8 cellular contexts compared by ENCODE assay signal in genomic region chr1:156660752-156661112, GRCh38. TPM values are rescaled to one million over a fixed set of nuclear protein-coding genes. Genes with fewer than 3 reads are reported as not detected.
DNase-seq lines count a peak whose midpoint lies in the region; ATAC-seq and TF ChIP-seq lines count a peak whose summit lies in the region.

No MANE protein-coding gene starts in this region.

- H3K4me1 ChIP-seq in adrenal gland (replicated peaks in 1 of 2) = peaks cover 42 to 78% of the 10 kb centered on the region in 2 donors
- H3K4me1 ChIP-seq in lung (ENCODE audit: control insufficient read depth in 2 of 2, insufficient read depth in 2 of 2, low read length in 2 of 2) = peaks cover 32 to 38% of the 10 kb centered on the region in 2 donors
- H3K4me1 ChIP-seq in upper lobe of left lung = peaks cover 78 to 88% (median 82%) of the 10 kb centered on the region in 4 donors

- 42 to 81% (median 74%) methylated on average over 2 of the region's 2 CpGs for WGBS in adrenal gland, 4 donors
- 52 to 75% methylated on average over 2 of the region's 2 CpGs for WGBS in lung, 2 donors
- 65 to 70% methylated on average over 2 of the region's 2 CpGs for WGBS in upper lobe of left lung, 2 donors

- H3K4me3 ChIP-seq in adrenal gland (peak overlapping the region in 2 of 4 donors; percentile 25 to 53), lung (no peak overlapping the region), upper lobe of left lung (peak overlapping the region in 3 of 4 donors; percentile 12 to 22 (median 13))

- no peak for TF ChIP-seq POLR2A in adrenal gland (IDR thresholded peaks at IDR 0.05)
- no peak for TF ChIP-seq POLR2A in upper lobe of left lung (IDR thresholded peaks at IDR 0.05)

- H3K27ac ChIP-seq in adrenal gland (peak overlapping the region; percentile 42 to 93 (median 89)), lung (ENCODE audit: low read depth in 1 of 2, low read length in 1 of 2) (peak overlapping the region; percentile 72 to 82), upper lobe of left lung (peak overlapping the region; percentile 80 to 91 (median 83))

- ATAC-seq in lung (ENCODE audit: insufficient read depth, low FRiP score) (no peak), upper lobe of left lung (ENCODE audit: low FRiP score in 2 of 2) (no peak), GM18873 (IDR thresholded peaks at IDR 0.05; ENCODE audit: low FRiP score, unreplicated experiment) (no peak)

- peak overlapping the region; percentile 65 for H3K27ac Mint-ChIP-seq in activated naive CD4-positive, alpha-beta T cell treated with anti-CD3 and anti-CD28 coated beads for 36 hours

- peaks cover 24% of the 10 kb centered on the region for H3K27me3 Mint-ChIP-seq in activated naive CD4-positive, alpha-beta T cell treated with anti-CD3 and anti-CD28 coated beads for 36 hours (ENCODE audit: low read depth)

- DNase-seq in activated naive CD4-positive, alpha-beta T cell treated with anti-CD3 and anti-CD28 coated beads for 36 hours = no peak
- no peak for DNase-seq in activated naive CD4-positive, alpha-beta T cell treated with anti-CD3 and anti-CD28 coated beads, Interleukin-2, amount 50 U/mL, for 16 hours
- DNase-seq in adrenal gland (peak in 2 of 7 donors; percentile 19 to 27), lung (ENCODE audit: low spot score) (no peak), upper lobe of left lung (no peak), NCI-H2029 (lab: John Stamatoyannopoulos, UW) (no peak), NCI-H187 treated with DMSO at 0.1 percent for 48 hours (lab: John Stamatoyannopoulos, UW) (no peak)

- H3K9me3 Mint-ChIP-seq in activated naive CD4-positive, alpha-beta T cell treated with anti-CD3 and anti-CD28 coated beads for 36 hours = no peaks in the 10 kb centered on the region

- no peak for TF ChIP-seq CTCF in adrenal gland (IDR thresholded peaks at IDR 0.05)
- no peak for TF ChIP-seq CTCF in lung (IDR thresholded peaks at IDR 0.05; ENCODE audit: control extremely low read depth, extremely low read depth)
- no peak for TF ChIP-seq CTCF in upper lobe of left lung (IDR thresholded peaks at IDR 0.05)

- H3K4me3 Mint-ChIP-seq in activated naive CD4-positive, alpha-beta T cell treated with anti-CD3 and anti-CD28 coated beads for 36 hours = peak overlapping the region; percentile 83

- no peaks in the 10 kb centered on the region for H3K36me3 Mint-ChIP-seq in activated naive CD4-positive, alpha-beta T cell treated with anti-CD3 and anti-CD28 coated beads for 36 hours (ENCODE audit: low read depth)

- H3K27me3 ChIP-seq in adrenal gland = no peaks in the 10 kb centered on the region
- H3K27me3 ChIP-seq in lung (ENCODE audit: control insufficient read depth, insufficient read depth) = no peaks in the 10 kb centered on the region
- peaks cover 0 to 15% (median 2%) of the 10 kb centered on the region in 4 donors for H3K27me3 ChIP-seq in upper lobe of left lung

- no peaks in the 10 kb centered on the region for H3K36me3 ChIP-seq in adrenal gland (replicated peaks in 1 of 2)
- no peaks in the 10 kb centered on the region for H3K36me3 ChIP-seq in lung (ENCODE audit: control insufficient read depth in 2 of 2, insufficient read depth in 2 of 2, low read length in 2 of 2)
- no peaks in the 10 kb centered on the region for H3K36me3 ChIP-seq in upper lobe of left lung

- H3K4me1 Mint-ChIP-seq in activated naive CD4-positive, alpha-beta T cell treated with anti-CD3 and anti-CD28 coated beads for 36 hours (ENCODE audit: low read depth) = peaks cover 46% of the 10 kb centered on the region

- CTCF ChIA-PET in activated naive CD4-positive, alpha-beta T cell treated with anti-CD3 and anti-CD28 coated beads for 36 hours (lab: Charles Lee) = interaction anchor here (0.5 to 8.4 kb wide), 26 partner anchors 8 to 309 kb away, joined by 3 to 168 read pairs (median 4); partner anchors contain the start of genes BCAN, CRABP2, HAPLN2 and NAXE

- no peak for TF ChIP-seq EP300 in upper lobe of left lung (IDR thresholded peaks at IDR 0.05)

- no peaks in the 10 kb centered on the region for H3K9me3 ChIP-seq in adrenal gland (replicated peaks in 1 of 3)
- H3K9me3 ChIP-seq in lung (ENCODE audit: control insufficient read depth in 2 of 2, insufficient read depth in 1 of 2, low read length in 1 of 2) = no peaks in the 10 kb centered on the region
- no peaks in the 10 kb centered on the region for H3K9me3 ChIP-seq in upper lobe of left lung

- intact Hi-C loops in activated naive CD4-positive, alpha-beta T cell treated with anti-CD3 and anti-CD28 coated beads for 36 hours (cut with micrococcal nuclease) = loop anchor here (1.0 to 5.0 kb wide), 5 partner anchors 18 to 230 kb away; no protein-coding TSS in a partner anchor
- intact Hi-C loops in adrenal gland (cut with DNase I) = no loop called here

RNA-seq across cellular contexts. Expression of gene NES, which starts 16.5 kb away (rescaled TPM):
- total RNA-seq in activated naive CD4-positive, alpha-beta T cell treated with anti-CD3 and anti-CD28 coated beads for 36 hours = not detected
- total RNA-seq in adrenal gland (10 to 100 TPM in 6 of 8 donors, 1 to 10 TPM in 2; 7.7 to 22.9 (median 14.0) TPM), lung (10 to 100 TPM; 37.3 to 57.4 TPM), upper lobe of left lung (10 to 100 TPM; 25.9 to 93.5 (median 34.3) TPM)
- polyA plus RNA-seq in adrenal gland (10 to 100 TPM; 13.2 to 26.9 (median 18.0) TPM), lung (10 to 100 TPM; 17.6 to 31.1 TPM)

RNA-seq across cellular contexts. Expression of gene BCAN, which starts 18.8 kb away (rescaled TPM):
- total RNA-seq in activated naive CD4-positive, alpha-beta T cell treated with anti-CD3 and anti-CD28 coated beads for 36 hours = not detected
- total RNA-seq in adrenal gland (10 to 100 TPM in 3 of 8 donors, under 1 TPM in 3, not detected in 2; 0.11 to 36.3 (median 8.2) TPM), lung (1 to 10 TPM in 1 of 2 donors, under 1 TPM in 1; 0.18 to 1.1 TPM), upper lobe of left lung (under 1 TPM in 2 of 6 donors, not detected in 4; 0.11 to 0.13 TPM)
- polyA plus RNA-seq in adrenal gland (10 to 100 TPM in 1 of 3 donors, 1 to 10 TPM in 2; 2.4 to 24.9 (median 8.9) TPM), lung (under 1 TPM; 0.05 to 0.06 TPM)

RNA-seq across cellular contexts. Expression of gene HAPLN2, which starts 41.5 kb away (rescaled TPM):
- total RNA-seq in activated naive CD4-positive, alpha-beta T cell treated with anti-CD3 and anti-CD28 coated beads for 36 hours = under 1 TPM; 0.40 to 0.55 TPM
- total RNA-seq in adrenal gland (1 to 10 TPM in 2 of 8 donors, under 1 TPM in 3, not detected in 3; 0.27 to 1.5 (median 0.74) TPM), lung (under 1 TPM in 1 of 2 donors, not detected in 1; 0.18 TPM), upper lobe of left lung (1 to 10 TPM in 1 of 6 donors, under 1 TPM in 2, not detected in 3; 0.14 to 5.0 (median 0.37) TPM)
- polyA plus RNA-seq in adrenal gland (1 to 10 TPM in 2 of 3 donors, not detected in 1; 2.2 to 3.1 TPM), lung (under 1 TPM; 0.24 to 0.31 TPM)

RNA-seq across cellular contexts. Expression of gene CRABP2, which starts 44.7 kb away (rescaled TPM):
- total RNA-seq in activated naive CD4-positive, alpha-beta T cell treated with anti-CD3 and anti-CD28 coated beads for 36 hours = under 1 TPM; 0.45 to 0.72 TPM
- 10 to 100 TPM in 1 of 8 donors, 1 to 10 TPM in 7; 3.1 to 11.6 (median 6.8) TPM for total RNA-seq in adrenal gland
- polyA plus RNA-seq in adrenal gland = 10 to 100 TPM in 2 of 3 donors, 1 to 10 TPM in 1; 5.0 to 17.8 (median 11.2) TPM
- 10 to 100 TPM in 1 of 2 donors, 1 to 10 TPM in 1; 5.8 to 13.6 TPM for total RNA-seq in lung
- 1 to 10 TPM; 1.3 to 4.0 TPM for polyA plus RNA-seq in lung
- 1 to 10 TPM in 4 of 6 donors, under 1 TPM in 1, not detected in 1; 0.76 to 8.1 (median 3.9) TPM for total RNA-seq in upper lobe of left lung

RNA-seq across cellular contexts. Expression of gene GPATCH4, which starts 59.5 kb away (rescaled TPM):
- total RNA-seq in activated naive CD4-positive, alpha-beta T cell treated with anti-CD3 and anti-CD28 coated beads for 36 hours = 10 to 100 TPM; 37.5 to 38.3 TPM
- 10 to 100 TPM in 7 of 8 donors, 1 to 10 TPM in 1; 7.8 to 42.4 (median 26.3) TPM for total RNA-seq in adrenal gland
- polyA plus RNA-seq in adrenal gland = 10 to 100 TPM; 13.9 to 72.2 (median 39.3) TPM
- 10 to 100 TPM; 11.9 to 30.6 TPM for total RNA-seq in lung
- polyA plus RNA-seq in lung = 10 to 100 TPM; 18.6 to 34.3 TPM
- total RNA-seq in upper lobe of left lung = 10 to 100 TPM in 5 of 6 donors, 1 to 10 TPM in 1; 5.7 to 26.2 (median 19.4) TPM

Comparison
In these comparisons a context has a peak if more than half of its experiments do, and no peak if none do; other contexts are left out.
1. RNA of gene NES, which starts 16.5 kb away (total RNA-seq): 37.3 to 57.4 TPM in lung, 25.9 to 93.5 TPM in upper lobe of left lung and 7.7 to 22.9 TPM in adrenal gland; not detected in activated naive CD4-positive, alpha-beta T cell treated with anti-CD3 and anti-CD28 coated beads for 36 hours; every median in the first group is over 4 times any median in the second.
2. Peak in every context shown above with its lines, with median percentiles within 50 percentile points of each other: H3K27ac ChIP-seq.